In the genomic region with DNA sequence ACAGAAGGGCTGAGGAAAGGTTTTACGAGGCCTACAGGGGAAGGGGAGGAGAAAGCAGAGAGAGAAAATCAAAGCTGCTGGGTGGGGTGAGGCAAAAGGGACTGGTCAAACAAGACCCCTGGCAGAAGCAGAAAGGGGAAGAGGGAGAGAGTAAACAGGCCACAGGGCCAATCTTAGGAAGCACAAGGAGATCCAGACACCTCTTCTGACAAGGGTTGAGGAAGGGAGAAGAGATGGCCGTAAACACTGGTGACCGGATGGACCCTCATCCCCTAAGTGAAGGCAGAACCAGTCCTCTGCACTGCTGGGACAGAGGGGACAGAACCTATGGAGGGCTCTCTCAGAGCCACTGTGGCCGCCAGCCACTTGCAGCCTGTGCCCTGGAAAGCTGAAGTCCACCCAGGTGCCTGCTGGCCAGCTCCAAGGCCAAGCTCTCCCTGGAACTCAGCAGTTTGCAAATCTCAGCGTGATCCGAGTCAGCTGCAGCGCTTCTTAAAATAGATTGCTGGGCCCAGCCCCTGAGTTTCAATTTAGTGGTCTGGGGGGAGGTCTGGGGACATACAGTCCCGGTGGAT, we compare ENCODE assay signal across 26 cellular contexts.
"Had no signal": no experiment of that assay in that cellular context is flagged by ENCODE, and none has a peak within 500 bp of the region (broad histone marks: within the 10 kb centered on the region; RNA-seq: fewer than 3 reads in every experiment).

No MANE protein-coding gene starts in this region.

- H3K4me3 ChIP-seq: SK-N-MC had no signal

- H3K27ac ChIP-seq: SK-N-MC had no signal

- H3K4me3 Mint-ChIP-seq: activated B cell treated with CpG ODN at 0.5 μM for 24 hours; activated CD4-positive, alpha-beta memory T cell treated with anti-CD3 and anti-CD28 coated beads for 36 hours; activated CD4-positive, alpha-beta T cell treated with anti-CD3 and anti-CD28 coated beads, Interleukin-2, amount 10 ng/mL, durations not matched to agents 7 days and 5 days; activated naive CD8-positive, alpha-beta T cell treated with anti-CD3 and anti-CD28 coated beads, Interleukin-2, amount 50 U/mL, for 24 hours; activated T-cell treated with anti-CD3 and anti-CD28 coated beads, Interleukin-2, amount 50 U/mL, for 4 hours; T-cell had no signal

- H3K27me3 Mint-ChIP-seq: activated B cell treated with CpG ODN at 0.5 μM for 24 hours; activated CD4-positive, alpha-beta T cell treated with anti-CD3 and anti-CD28 coated beads, Interleukin-2, amount 10 ng/mL, durations not matched to agents 7 days and 5 days had no signal

- ATAC-seq: activated naive CD4-positive, alpha-beta T cell treated with anti-CD3 and anti-CD28 coated beads, Interleukin-2, amount 50 U/mL, for 72 hours; activated naive CD8-positive, alpha-beta T cell treated with anti-CD3 and anti-CD28 coated beads, Interleukin-2, amount 50 U/mL, for 24 hours; activated T-cell treated with anti-CD3 and anti-CD28 coated beads, Interleukin-2, amount 50 U/mL, for 4 hours; Right ventricle myocardium inferior; T-cell had no signal

- DNase-seq: activated B cell treated with CpG ODN at 0.5 μM for 24 hours; activated CD4-positive, alpha-beta memory T cell treated with anti-CD3 and anti-CD28 coated beads for 36 hours; activated CD4-positive, alpha-beta T cell treated with anti-CD3 and anti-CD28 coated beads, Interleukin-2, amount 10 ng/mL, durations not matched to agents 7 days and 5 days; activated CD8-positive, alpha-beta memory T cell treated with anti-CD3 and anti-CD28 coated beads for 24 hours; activated effector memory CD4-positive, alpha-beta T cell treated with anti-CD3 and anti-CD28 coated beads, Interleukin-2, amount 50 U/mL, for 16 hours; activated naive CD4-positive, alpha-beta T cell treated with Interleukin-2 at 50 U/mL for 16 hours; activated naive CD8-positive, alpha-beta T cell treated with anti-CD3 and anti-CD28 coated beads, Interleukin-2, amount 50 U/mL, for 24 hours; activated T-cell treated with anti-CD3 and anti-CD28 coated beads, Interleukin-2, amount 50 U/mL, for 4 hours; amygdala; NCI-H1092; NCI-H1417; NCI-H1930; NCI-H2107; NCI-H2171 treated with DMSO at 0.1 percent for 48 hours; NCI-H226; NCI-H510A; NCI-H526 treated with DMSO at 0.1 percent for 48 hours; NCI-H82; RPMI8226; T-cell; T-helper 2 cell; T1000 had no signal

- H3K4me1 Mint-ChIP-seq: activated B cell treated with CpG ODN at 0.5 μM for 24 hours; activated CD4-positive, alpha-beta T cell treated with anti-CD3 and anti-CD28 coated beads, Interleukin-2, amount 10 ng/mL, durations not matched to agents 7 days and 5 days; activated naive CD8-positive, alpha-beta T cell treated with anti-CD3 and anti-CD28 coated beads, Interleukin-2, amount 50 U/mL, for 24 hours; T-cell had no signal

- H3K36me3 Mint-ChIP-seq: activated CD4-positive, alpha-beta memory T cell treated with anti-CD3 and anti-CD28 coated beads for 36 hours had no signal

- FAIRE-seq: TTC549 had no signal

- H3K27ac Mint-ChIP-seq: activated B cell treated with CpG ODN at 0.5 μM for 24 hours; activated CD4-positive, alpha-beta memory T cell treated with anti-CD3 and anti-CD28 coated beads for 36 hours; activated CD4-positive, alpha-beta T cell treated with anti-CD3 and anti-CD28 coated beads, Interleukin-2, amount 10 ng/mL, durations not matched to agents 7 days and 5 days; activated naive CD4-positive, alpha-beta T cell treated with anti-CD3 and anti-CD28 coated beads, Interleukin-2, amount 50 U/mL, for 72 hours; activated naive CD8-positive, alpha-beta T cell treated with anti-CD3 and anti-CD28 coated beads, Interleukin-2, amount 50 U/mL, for 24 hours; T-cell had no signal
